29 cellular contexts compared by ENCODE assay signal in the genomic region with DNA sequence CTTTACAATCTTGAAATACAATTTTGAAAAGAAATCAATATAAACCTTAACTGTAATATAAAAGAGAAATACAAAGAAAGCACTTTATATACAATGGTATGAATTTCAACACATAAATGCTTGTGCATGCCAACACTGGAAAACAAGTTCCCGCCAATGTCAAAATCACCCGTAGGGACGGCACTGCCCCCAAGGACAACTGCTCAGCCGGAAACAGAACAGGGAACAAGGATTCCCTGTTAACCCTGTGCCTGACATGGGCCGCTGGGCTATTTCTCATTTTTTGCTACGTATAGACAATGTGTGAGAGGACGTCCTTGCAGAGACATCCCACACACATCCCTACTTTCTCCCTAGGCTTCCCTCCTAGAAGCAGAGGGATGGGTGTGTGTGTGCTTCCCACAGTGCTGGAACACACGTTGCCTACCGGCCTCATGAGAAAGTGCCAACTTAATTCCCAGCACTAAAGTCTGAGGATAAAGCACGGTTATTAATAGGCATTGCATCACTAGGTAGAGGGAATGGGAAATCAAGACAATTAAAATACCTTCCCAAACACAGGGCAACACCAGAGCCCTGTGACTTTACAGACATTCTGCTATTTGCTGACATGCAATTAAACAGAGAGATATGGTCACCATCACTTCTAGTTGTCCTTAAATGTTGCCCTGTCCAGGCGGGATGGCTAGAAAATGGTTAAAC. TPM values are rescaled to one million over a fixed set of nuclear protein-coding genes. Genes with fewer than 3 reads are reported as not detected.
DNase-seq lines count a peak whose midpoint lies in the region; ATAC-seq, FAIRE-seq and TF ChIP-seq lines count a peak whose summit lies in the region.
"Had no signal": no experiment of that assay in that cellular context is flagged by ENCODE, and none has a peak within 500 bp of the region (broad histone marks: within the 10 kb centered on the region; RNA-seq: fewer than 3 reads in every experiment).

No MANE protein-coding gene starts in this region.

- CTCF ChIA-PET in WTC11 (lab: Charles Lee) (no interaction called here), HepG2 (lab: Yijun Ruan, JAX; ENCODE audit: low intra/inter-chr PET ratio, low total read pairs) (no interaction called here)

- ATAC-seq in WTC11 (no peak), HepG2 (no peak)
- ATAC-seq: HCT116 had no signal

- H2AFZ ChIP-seq in HepG2 (ENCODE audit: low read length) = no peak overlapping the region

- POLR2A ChIA-PET in WTC11 (lab: Charles Lee) (no interaction called here), HepG2 (lab: Yijun Ruan, JAX) (no interaction called here)

- 0 out of 2 replicates have a peak, but pooled peaks cover 2% of the 10 kb centered on the region for H4K20me1 ChIP-seq in HepG2 (ENCODE audit: insufficient read depth, low read length)

- H3K4me1 Mint-ChIP-seq in WTC11 = no peaks in the 10 kb centered on the region

- peaks cover 77% of the 10 kb centered on the region for H3K36me3 Mint-ChIP-seq in WTC11

- no peak for TF ChIP-seq POLR2A in HepG2 (IDR thresholded peaks at IDR 0.05; ENCODE audit: insufficient read depth in 1 of 2, low read depth in 2 of 2, low read length in 2 of 2)

- no peak overlapping the region for H3K4me2 ChIP-seq in HepG2 (ENCODE audit: low read depth, low read length)
- H3K4me2 ChIP-seq: BLaER1 treated with 17β-estradiol and CSF1 and Interleukin-3, amounts not matched to agents 10 nM and 100 nM had no signal

- peaks cover 7% of the 10 kb centered on the region for H3K79me2 ChIP-seq in HepG2 (ENCODE audit: insufficient read depth, low read length)

- H3K36me3 ChIP-seq in HepG2 (replicated peaks in 1 of 2; ENCODE audit: control insufficient read depth in 1 of 2, insufficient read depth in 2 of 2, low read length in 2 of 2) (peaks cover 17 to 87% of the 10 kb centered on the region in 2 experiments), skeletal muscle tissue (ENCODE audit: control insufficient read depth in 3 of 3, insufficient read depth in 3 of 3, low read length in 3 of 3) (peaks cover 51 to 67% (median 55%) of the 10 kb centered on the region in 3 donors)
- H3K36me3 ChIP-seq in effector memory CD4-positive, alpha-beta T cell (ENCODE audit: control insufficient read depth, insufficient read depth, low read length) = peaks cover 49% of the 10 kb centered on the region
- H3K36me3 ChIP-seq: ovary had no signal

- in situ Hi-C loops in HepG2 (cut with HindIII; ENCODE audit: extremely low pct_ligation_motif_present, low pct_unique_long_range_greater_than_20kb) = no loop called here

- H3K27me3 Mint-ChIP-seq in WTC11 (ENCODE audit: low read depth) = no peaks in the 10 kb centered on the region
- H3K27me3 Mint-ChIP-seq: activated naive CD8-positive, alpha-beta T cell treated with anti-CD3 and anti-CD28 coated beads, Interleukin-2, amount 10 ng/mL, durations not matched to agents 7 days and 5 days; dendritic cell treated with granulocyte-macrophage colony-stimulating factor and Interleukin-4, amounts not matched to agents 40 ng/mL and 50 ng/mL, for 4 days had no signal

- H3K27ac ChIP-seq in HepG2 (ENCODE audit: extremely low read length, insufficient read depth, low read length) = no peak overlapping the region
- peak overlapping the region; percentile 46 for H3K27ac ChIP-seq in skeletal muscle tissue (ENCODE audit: low read depth, low read length)
- H3K27ac ChIP-seq in effector memory CD4-positive, alpha-beta T cell (ENCODE audit: insufficient read depth, low read length, poor library complexity, severe bottlenecking) = no peak overlapping the region
- H3K27ac ChIP-seq: ascending aorta; BLaER1 treated with 17β-estradiol and CSF1 and Interleukin-3, amounts not matched to agents 10 nM and 100 nM; esophagus squamous epithelium; ovary; WERI-Rb-1 had no signal

- no peaks in the 10 kb centered on the region for H3K9me3 Mint-ChIP-seq in WTC11
- H3K9me3 Mint-ChIP-seq: activated naive CD8-positive, alpha-beta T cell treated with anti-CD3 and anti-CD28 coated beads, Interleukin-2, amount 10 ng/mL, durations not matched to agents 7 days and 5 days; dendritic cell treated with granulocyte-macrophage colony-stimulating factor and Interleukin-4, amounts not matched to agents 40 ng/mL and 50 ng/mL, for 4 days; stimulated activated effector memory CD8-positive, alpha-beta T cell treated with anti-CD3 and anti-CD28 coated beads, Interleukin-12 subunit alpha, Interleukin-12 subunit beta, amount 100 ng/mL, for 72 hours had no signal

- intact Hi-C loops in HepG2 (cut with micrococcal nuclease; ENCODE audit: unreplicated experiment) = no loop called here

- no peak for FAIRE-seq in HepG2 (lab: Jason Lieb, UNC)
- FAIRE-seq: endometrium had no signal

- H3K4me3 Mint-ChIP-seq in WTC11 = no peak overlapping the region
- H3K4me3 Mint-ChIP-seq: activated naive CD8-positive, alpha-beta T cell treated with anti-CD3 and anti-CD28 coated beads, Interleukin-2, amount 10 ng/mL, durations not matched to agents 7 days and 5 days; dendritic cell treated with granulocyte-macrophage colony-stimulating factor and Interleukin-4, amounts not matched to agents 40 ng/mL and 50 ng/mL, for 4 days; stimulated activated effector memory CD8-positive, alpha-beta T cell treated with anti-CD3 and anti-CD28 coated beads, Interleukin-12 subunit alpha, Interleukin-12 subunit beta, amount 100 ng/mL, for 72 hours had no signal

- H3K4me3 ChIP-seq in fibroblast of the aortic adventitia (ENCODE audit: low read depth, low read length) (no peak overlapping the region), HepG2 (replicated peaks in 1 of 3; ENCODE audit: insufficient read depth in 1 of 3, low read depth in 2 of 3, low read length in 3 of 3) (no peak overlapping the region), skeletal muscle tissue (ENCODE audit: low read length in 3 of 3) (no peak overlapping the region)
- no peak overlapping the region for H3K4me3 ChIP-seq in effector memory CD4-positive, alpha-beta T cell (ENCODE audit: insufficient read depth, low read depth, low read length, poor library complexity, severe bottlenecking)
- H3K4me3 ChIP-seq: ascending aorta; BLaER1 treated with 17β-estradiol and CSF1 and Interleukin-3, amounts not matched to agents 10 nM and 100 nM; esophagus squamous epithelium; ovary had no signal

- H3K4me1 ChIP-seq in HepG2 (ENCODE audit: insufficient read depth, low read length) (no peaks in the 10 kb centered on the region), skeletal muscle tissue (ENCODE audit: control insufficient read depth in 3 of 3, insufficient read depth in 3 of 3, low read length in 3 of 3) (peaks cover 9 to 22% (median 18%) of the 10 kb centered on the region in 3 donors)
- no peaks in the 10 kb centered on the region for H3K4me1 ChIP-seq in effector memory CD4-positive, alpha-beta T cell (ENCODE audit: control insufficient read depth, insufficient read depth, low read length, poor library complexity, severe bottlenecking)
- H3K4me1 ChIP-seq: ascending aorta, esophagus squamous epithelium had no signal

- BruUV-seq in HepG2 (replicated peaks; lab: Mats Ljungman, UMichigan) = TSS peak; percentile 11

- TF ChIP-seq CTCF in WTC11 (IDR thresholded peaks at IDR 0.05) (no peak), fibroblast of the aortic adventitia (IDR thresholded peaks at IDR 0.05; ENCODE audit: insufficient read depth, low read length) (no peak), HepG2 (CRISPR knock-in tag; IDR thresholded peaks at IDR 0.05) (no peak)

- no peak for TF ChIP-seq RAD21 in HepG2 (CRISPR knock-in tag; IDR thresholded peaks at IDR 0.05)

- peak overlapping the region; percentile 70; the same call in 1 of the 2 replicates for H3K27ac Mint-ChIP-seq in WTC11
- H3K27ac Mint-ChIP-seq: activated naive CD8-positive, alpha-beta T cell treated with anti-CD3 and anti-CD28 coated beads, Interleukin-2, amount 10 ng/mL, durations not matched to agents 7 days and 5 days; dendritic cell treated with granulocyte-macrophage colony-stimulating factor and Interleukin-4, amounts not matched to agents 40 ng/mL and 50 ng/mL, for 4 days; stimulated activated effector memory CD8-positive, alpha-beta T cell treated with anti-CD3 and anti-CD28 coated beads, Interleukin-12 subunit alpha, Interleukin-12 subunit beta, amount 100 ng/mL, for 72 hours had no signal

- DNase-seq in WTC11 (ENCODE audit: low spot score) = no peak
- DNase-seq in fibroblast of the aortic adventitia (ENCODE audit: low read depth) = peak; percentile 26
- no peak for DNase-seq in HepG2 (ENCODE audit: low spot score)
- no peak for DNase-seq in effector memory CD4-positive, alpha-beta T cell
- DNase-seq in HK-2 (ENCODE audit: unreplicated experiment) = no peak
- no peak for DNase-seq in iPS-NIHi7 (ENCODE audit: extremely low spot score)
- DNase-seq: activated CD4-positive, alpha-beta T cell treated with anti-CD3 and anti-CD28 coated beads for 48 hours; activated CD8-positive, alpha-beta memory T cell treated with anti-CD3 and anti-CD28 coated beads for 24 hours; activated gamma-delta T cell treated with Interleukin-2 at 50 U/mL for 16 hours; activated naive CD8-positive, alpha-beta T cell treated with anti-CD3 and anti-CD28 coated beads, Interleukin-2, amount 10 ng/mL, durations not matched to agents 7 days and 5 days; activated T-cell treated with anti-CD3 and anti-CD28 coated beads, Interleukin-2, amount 50 U/mL, for 1 hour; central memory CD4-positive, alpha-beta T cell; DMS153; esophagus squamous epithelium; foreskin melanocyte; NCI-H146; NCI-H226; NCI-H526 treated with DMSO at 0.1 percent for 48 hours; NK-92 treated with Interleukin-12 subunit alpha and Interleukin-12 subunit beta, amount 100 ng/mL, for 24 hours; trophoblast cell; WERI-Rb-1 had no signal

- TF ChIP-seq EP300 in HepG2 (IDR thresholded peaks at IDR 0.05; ENCODE audit: low read depth in 2 of 2, low read length in 2 of 2) (no peak), HepG2 (CRISPR knock-in tag; IDR thresholded peaks at IDR 0.05; ENCODE audit: borderline replicate concordance) (no peak)

- no peak overlapping the region for H3K9ac ChIP-seq in HepG2 (ENCODE audit: insufficient read depth, low read depth, low read length)
- peak overlapping the region in 1 of 3 donors; percentile 36 for H3K9ac ChIP-seq in skeletal muscle tissue (ENCODE audit: low read depth in 1 of 3, low read length in 3 of 3)
- H3K9ac ChIP-seq: BLaER1 treated with 17β-estradiol and CSF1 and Interleukin-3, amounts not matched to agents 10 nM and 100 nM had no signal

- H3K27me3 ChIP-seq in HepG2 (ENCODE audit: control insufficient read depth in 1 of 2, insufficient read depth in 2 of 2, low read length in 2 of 2) = no peaks in the 10 kb centered on the region
- no peaks in the 10 kb centered on the region for H3K27me3 ChIP-seq in skeletal muscle tissue (ENCODE audit: control insufficient read depth in 3 of 3, insufficient read depth in 3 of 3, low read length in 3 of 3)
- no peaks in the 10 kb centered on the region for H3K27me3 ChIP-seq in effector memory CD4-positive, alpha-beta T cell (replicated peaks; ENCODE audit: control insufficient read depth, insufficient read depth, low read length, poor library complexity, severe bottlenecking)
- H3K27me3 ChIP-seq: ascending aorta; BLaER1 treated with 17β-estradiol and CSF1 and Interleukin-3, amounts not matched to agents 10 nM and 100 nM; esophagus squamous epithelium; ovary had no signal

- H3K9me3 ChIP-seq in HepG2 (ENCODE audit: low read length) = no peaks in the 10 kb centered on the region
- no peaks in the 10 kb centered on the region for H3K9me3 ChIP-seq in skeletal muscle tissue (ENCODE audit: control insufficient read depth in 3 of 3, low read length in 3 of 3)
- H3K9me3 ChIP-seq in effector memory CD4-positive, alpha-beta T cell (ENCODE audit: control insufficient read depth, low read length) = no peaks in the 10 kb centered on the region
- H3K9me3 ChIP-seq: ascending aorta; BLaER1 treated with 17β-estradiol and CSF1 and Interleukin-3, amounts not matched to agents 10 nM and 100 nM; esophagus squamous epithelium; ovary had no signal

- WGBS in HepG2 (ENCODE audit: low lambda C conversion rate) = 98% methylated on average over 11 of the region's 11 CpGs

RNA-seq across cellular contexts. Expression of a gene that starts 14.4 kb away (rescaled TPM):
- total RNA-seq in WTC11 (2021) = 73.9 to 109 TPM (median 76.0 TPM) in 3 replicates
- 37.3 and 164 TPM in 2 replicates for total RNA-seq in fibroblast of the aortic adventitia (ENCODE audit: low replicate concordance)
- total RNA-seq in HepG2 (2016; rRNA removed; fragmentation: Illumina TruSeq; extraction: Trizol) = 86.3 and 86.9 TPM in 2 replicates
- 29.3 and 39.0 TPM in 2 replicates for total RNA-seq in HepG2 (2016; cell fraction: cytosol; rRNA removed; fragmentation: Illumina TruSeq; extraction: Trizol; ENCODE audit: low read depth)
- total RNA-seq in HepG2 (2016; cell fraction: insoluble cytoplasmic fraction; rRNA removed; fragmentation: Illumina TruSeq; extraction: Trizol) = 85.3 and 86.3 TPM in 2 replicates
- 30.7 and 35.0 TPM in 2 replicates for total RNA-seq in HepG2 (2016; cell fraction: membrane; rRNA removed; fragmentation: Illumina TruSeq; extraction: Trizol)
- total RNA-seq in HepG2 (2016; cell fraction: nucleus; rRNA removed; fragmentation: Illumina TruSeq; extraction: Trizol) = 64.9 and 72.6 TPM in 2 replicates
- polyA plus RNA-seq in HepG2 (2011; rRNA removed) = 26.2 and 28.6 TPM in 2 replicates
- 22.4 and 28.3 TPM in 2 replicates for polyA plus RNA-seq in HepG2 (2011; cell fraction: cytosol; rRNA removed)
- 14.9 and 16.4 TPM in 2 replicates for polyA plus RNA-seq in HepG2 (2011; cell fraction: nucleus; rRNA removed)
- polyA plus RNA-seq in HepG2 (2012) = 42.2 and 47.5 TPM in 2 replicates
- polyA plus RNA-seq in HepG2 (2016; cell fraction: cytosol; fragmentation: Illumina TruSeq; extraction: Trizol; ENCODE audit: low read depth) = 5.9 and 6.1 TPM in 2 replicates
- 66.5 and 67.7 TPM in 2 replicates for polyA plus RNA-seq in HepG2 (2016; cell fraction: insoluble cytoplasmic fraction; fragmentation: Illumina TruSeq; extraction: Trizol; ENCODE audit: low read depth)
- polyA plus RNA-seq in HepG2 (2016; cell fraction: membrane; fragmentation: Illumina TruSeq; extraction: Trizol; ENCODE audit: low read depth) = 12.3 and 14.9 TPM in 2 replicates
- 57.2 and 57.6 TPM in 2 replicates for polyA plus RNA-seq in HepG2 (2016; cell fraction: nucleus; fragmentation: Illumina TruSeq; extraction: Trizol; ENCODE audit: insufficient read depth, low read depth)
- 26.7 and 36.0 TPM in 2 replicates for polyA minus RNA-seq in HepG2 (2011; rRNA and poly(A)+ RNA removed; ENCODE audit: low replicate concordance)
- 28.5 and 36.9 TPM in 2 replicates for polyA minus RNA-seq in HepG2 (2011; cell fraction: cytosol; rRNA and poly(A)+ RNA removed)
- polyA minus RNA-seq in HepG2 (2011; cell fraction: nucleus; rRNA and poly(A)+ RNA removed) = 48.8 and 49.7 TPM in 2 replicates
- 60.5 TPM for total RNA-seq in skeletal muscle tissue

RNA-seq across cellular contexts. Expression of a gene that starts 45.1 kb away (rescaled TPM):
- 10.4 to 13.0 TPM (median 10.5 TPM) in 3 replicates for total RNA-seq in WTC11 (2021)
- total RNA-seq in fibroblast of the aortic adventitia (ENCODE audit: low replicate concordance) = 3.5 and 3.9 TPM in 2 replicates
- total RNA-seq in HepG2 (2016; rRNA removed; fragmentation: Illumina TruSeq; extraction: Trizol) = 5.5 and 11.0 TPM in 2 replicates
- total RNA-seq in HepG2 (2016; cell fraction: cytosol; rRNA removed; fragmentation: Illumina TruSeq; extraction: Trizol; ENCODE audit: low read depth) = 3.0 and 3.2 TPM in 2 replicates
- 4.3 and 10.9 TPM in 2 replicates for total RNA-seq in HepG2 (2016; cell fraction: insoluble cytoplasmic fraction; rRNA removed; fragmentation: Illumina TruSeq; extraction: Trizol)
- 3.0 and 4.4 TPM in 2 replicates for total RNA-seq in HepG2 (2016; cell fraction: membrane; rRNA removed; fragmentation: Illumina TruSeq; extraction: Trizol)
- total RNA-seq in HepG2 (2016; cell fraction: nucleus; rRNA removed; fragmentation: Illumina TruSeq; extraction: Trizol) = 12.6 and 13.7 TPM in 2 replicates
- polyA plus RNA-seq in HepG2 (2011; rRNA removed) = 7.2 and 10.3 TPM in 2 replicates
- polyA plus RNA-seq in HepG2 (2011; cell fraction: cytosol; rRNA removed) = 4.0 and 6.0 TPM in 2 replicates
- 61.8 and 73.7 TPM in 2 replicates for polyA plus RNA-seq in HepG2 (2011; cell fraction: nucleus; rRNA removed)
- polyA plus RNA-seq in HepG2 (2012) = 6.1 and 8.3 TPM in 2 replicates
- 1.6 and 1.7 TPM in 2 replicates for polyA plus RNA-seq in HepG2 (2016; cell fraction: cytosol; fragmentation: Illumina TruSeq; extraction: Trizol; ENCODE audit: low read depth)
- 5.9 and 7.6 TPM in 2 replicates for polyA plus RNA-seq in HepG2 (2016; cell fraction: insoluble cytoplasmic fraction; fragmentation: Illumina TruSeq; extraction: Trizol; ENCODE audit: low read depth)
- polyA plus RNA-seq in HepG2 (2016; cell fraction: membrane; fragmentation: Illumina TruSeq; extraction: Trizol; ENCODE audit: low read depth) = 2.1 and 2.3 TPM in 2 replicates
- polyA plus RNA-seq in HepG2 (2016; cell fraction: nucleus; fragmentation: Illumina TruSeq; extraction: Trizol; ENCODE audit: insufficient read depth, low read depth) = 42.6 and 45.2 TPM in 2 replicates
- 1.4 and 2.5 TPM in 2 replicates for polyA minus RNA-seq in HepG2 (2011; rRNA and poly(A)+ RNA removed; ENCODE audit: low replicate concordance)
- polyA minus RNA-seq in HepG2 (2011; cell fraction: cytosol; rRNA and poly(A)+ RNA removed) = 0.99 and 2.6 TPM in 2 replicates
- polyA minus RNA-seq in HepG2 (2011; cell fraction: nucleus; rRNA and poly(A)+ RNA removed) = 10.0 and 13.9 TPM in 2 replicates
- 1.0 TPM for total RNA-seq in skeletal muscle tissue
- total RNA-seq: ascending aorta had no signal

RNA-seq across cellular contexts. Expression of a gene that starts 54.6 kb away (rescaled TPM):
- total RNA-seq in WTC11 (2021) = 137 to 240 TPM (median 149 TPM) in 3 replicates
- 75.6 and 358 TPM in 2 replicates for total RNA-seq in fibroblast of the aortic adventitia (ENCODE audit: low replicate concordance)
- total RNA-seq in HepG2 (2016; rRNA removed; fragmentation: Illumina TruSeq; extraction: Trizol) = 9.9 and 13.5 TPM in 2 replicates
- total RNA-seq in HepG2 (2016; cell fraction: cytosol; rRNA removed; fragmentation: Illumina TruSeq; extraction: Trizol; ENCODE audit: low read depth) = 2.6 and 3.9 TPM in 2 replicates
- 11.1 and 12.0 TPM in 2 replicates for total RNA-seq in HepG2 (2016; cell fraction: insoluble cytoplasmic fraction; rRNA removed; fragmentation: Illumina TruSeq; extraction: Trizol)
- total RNA-seq in HepG2 (2016; cell fraction: membrane; rRNA removed; fragmentation: Illumina TruSeq; extraction: Trizol) = 6.0 and 7.2 TPM in 2 replicates
- 4.2 and 6.5 TPM in 2 replicates for total RNA-seq in HepG2 (2016; cell fraction: nucleus; rRNA removed; fragmentation: Illumina TruSeq; extraction: Trizol)
- polyA plus RNA-seq in HepG2 (2011; rRNA removed) = 28.6 and 30.8 TPM in 2 replicates
- 30.2 and 44.7 TPM in 2 replicates for polyA plus RNA-seq in HepG2 (2011; cell fraction: cytosol; rRNA removed)
- polyA plus RNA-seq in HepG2 (2011; cell fraction: nucleus; rRNA removed) = 30.6 and 34.0 TPM in 2 replicates
- polyA plus RNA-seq in HepG2 (2012) = 5.6 and 18.7 TPM in 2 replicates
- 4.1 and 5.2 TPM in 2 replicates for polyA plus RNA-seq in HepG2 (2016; cell fraction: cytosol; fragmentation: Illumina TruSeq; extraction: Trizol; ENCODE audit: low read depth)
- 13.8 and 14.5 TPM in 2 replicates for polyA plus RNA-seq in HepG2 (2016; cell fraction: insoluble cytoplasmic fraction; fragmentation: Illumina TruSeq; extraction: Trizol; ENCODE audit: low read depth)
- 4.6 and 4.9 TPM in 2 replicates for polyA plus RNA-seq in HepG2 (2016; cell fraction: membrane; fragmentation: Illumina TruSeq; extraction: Trizol; ENCODE audit: low read depth)
- polyA plus RNA-seq in HepG2 (2016; cell fraction: nucleus; fragmentation: Illumina TruSeq; extraction: Trizol; ENCODE audit: insufficient read depth, low read depth) = 10.3 and 12.3 TPM in 2 replicates
- 60.5 and 149 TPM in 2 replicates for polyA minus RNA-seq in HepG2 (2011; rRNA and poly(A)+ RNA removed; ENCODE audit: low replicate concordance)
- 20.5 and 20.8 TPM in 2 replicates for polyA minus RNA-seq in HepG2 (2011; cell fraction: cytosol; rRNA and poly(A)+ RNA removed)
- polyA minus RNA-seq in HepG2 (2011; cell fraction: nucleus; rRNA and poly(A)+ RNA removed) = 8.5 and 14.0 TPM in 2 replicates
- 499 TPM for total RNA-seq in skeletal muscle tissue
